ENCODE assay signal across 8 cellular contexts in genomic region chr5:181221792-181222629, GRCh38. TPM values are rescaled to one million over a fixed set of nuclear protein-coding genes. Genes with fewer than 3 reads are reported as not detected.
DNase-seq lines count a peak whose midpoint lies in the region; ATAC-seq and TF ChIP-seq lines count a peak whose summit lies in the region.

No MANE protein-coding gene starts in this region.

- peaks cover 10% of the 10 kb centered on the region for H3K36me3 Mint-ChIP-seq in activated CD8-positive, alpha-beta memory T cell treated with anti-CD3 and anti-CD28 coated beads, Interleukin-2, amount 10 ng/mL, durations not matched to agents 7 days and 5 days
- peaks cover 6% of the 10 kb centered on the region for H3K36me3 Mint-ChIP-seq in natural killer cell
- peaks cover 26% of the 10 kb centered on the region for H3K36me3 Mint-ChIP-seq in stimulated activated naive CD8-positive, alpha-beta T cell treated with anti-CD3 and anti-CD28 coated beads, Interleukin-15, Interleukin-2, amounts not matched to agents 100 ng/mL and 50 ng/mL, for 24 hours (ENCODE audit: low read depth)

- WGBS in esophagus squamous epithelium, 2 donors, result 2 to 3% methylated on average over 16 to 41 of the region's 50 CpGs

- CTCF ChIA-PET in activated CD8-positive, alpha-beta memory T cell treated with anti-CD3 and anti-CD28 coated beads, Interleukin-2, amount 10 ng/mL, durations not matched to agents 7 days and 5 days (lab: Charles Lee), result interaction anchor here (0.7 to 6.2 kb wide), 7 partner anchors 13 to 40 kb away, joined by 3 to 54 read pairs (median 12); partner anchors contain the start of genes RACK1 and TRIM7

- no peak for TF ChIP-seq POLR2A in esophagus squamous epithelium (IDR thresholded peaks at IDR 0.05)

- peak overlapping the region; percentile 89 for H3K4me3 Mint-ChIP-seq in activated CD8-positive, alpha-beta memory T cell treated with anti-CD3 and anti-CD28 coated beads, Interleukin-2, amount 10 ng/mL, durations not matched to agents 7 days and 5 days
- peak overlapping the region; percentile 95 for H3K4me3 Mint-ChIP-seq in natural killer cell
- peak overlapping the region; percentile 99 for H3K4me3 Mint-ChIP-seq in stimulated activated naive CD8-positive, alpha-beta T cell treated with anti-CD3 and anti-CD28 coated beads, Interleukin-15, Interleukin-2, amounts not matched to agents 100 ng/mL and 50 ng/mL, for 24 hours

- ATAC-seq in GM19468 (IDR thresholded peaks at IDR 0.05; ENCODE audit: extremely low read depth, unreplicated experiment) (peak; percentile 12), natural killer cell (peak; percentile 32 to 46 (median 35))
- ATAC-seq in activated CD8-positive, alpha-beta memory T cell treated with anti-CD3 and anti-CD28 coated beads, Interleukin-2, amount 10 ng/mL, durations not matched to agents 7 days and 5 days, result peak; percentile 30

- peak overlapping the region; percentile 99 for H3K27ac Mint-ChIP-seq in activated CD8-positive, alpha-beta memory T cell treated with anti-CD3 and anti-CD28 coated beads, Interleukin-2, amount 10 ng/mL, durations not matched to agents 7 days and 5 days
- H3K27ac Mint-ChIP-seq in natural killer cell, result peak overlapping the region; percentile 96 to 99
- H3K27ac Mint-ChIP-seq in stimulated activated naive CD8-positive, alpha-beta T cell treated with anti-CD3 and anti-CD28 coated beads, Interleukin-15, Interleukin-2, amounts not matched to agents 100 ng/mL and 50 ng/mL, for 24 hours, result peak overlapping the region; percentile 99

- no peaks in the 10 kb centered on the region for H3K9me3 Mint-ChIP-seq in activated CD8-positive, alpha-beta memory T cell treated with anti-CD3 and anti-CD28 coated beads, Interleukin-2, amount 10 ng/mL, durations not matched to agents 7 days and 5 days (ENCODE audit: low read depth)
- H3K9me3 Mint-ChIP-seq in natural killer cell, result no peaks in the 10 kb centered on the region
- no peaks in the 10 kb centered on the region for H3K9me3 Mint-ChIP-seq in stimulated activated naive CD8-positive, alpha-beta T cell treated with anti-CD3 and anti-CD28 coated beads, Interleukin-15, Interleukin-2, amounts not matched to agents 100 ng/mL and 50 ng/mL, for 24 hours

- peak; percentile 75 for DNase-seq in AG20443 (ENCODE audit: low spot score)
- peak; percentile 97 for DNase-seq in activated CD8-positive, alpha-beta memory T cell treated with anti-CD3 and anti-CD28 coated beads, Interleukin-2, amount 10 ng/mL, durations not matched to agents 7 days and 5 days
- DNase-seq in esophagus squamous epithelium (lab: John Stamatoyannopoulos, UW), result no peak
- DNase-seq in natural killer cell, result peak; percentile 99
- DNase-seq in 8988T, result no peak

- intact Hi-C loops in esophagus squamous epithelium (cut with DNase I), result no loop called here
- intact Hi-C loops in natural killer cell (cut with micrococcal nuclease), result loop anchor here (1.0 to 10.0 kb wide), 3 partner anchors 15 to 417 kb away; partner anchors contain the start of gene MGAT1

- peaks cover 20% of the 10 kb centered on the region for H3K36me3 ChIP-seq in HUES48 (ENCODE audit: control insufficient read depth, insufficient read depth, low read length)
- H3K36me3 ChIP-seq in esophagus squamous epithelium, result peaks cover 0 to 6% (median 0%) of the 10 kb centered on the region in 3 donors

- H3K27ac ChIP-seq in HUES48 (ENCODE audit: low read depth, low read length) (peak overlapping the region; percentile 92), esophagus squamous epithelium (peak overlapping the region; percentile 85 to 100 (median 98))

- peak overlapping the region; percentile 51; the same call in 1 of the 2 replicates for H3K9ac ChIP-seq in HUES48 (ENCODE audit: low read depth, low read length)

- H3K4me1 ChIP-seq in HUES48 (ENCODE audit: control insufficient read depth, insufficient read depth, low read length), result no peaks in the 10 kb centered on the region
- peaks cover 15 to 65% (median 20%) of the 10 kb centered on the region in 3 donors for H3K4me1 ChIP-seq in esophagus squamous epithelium

- TF ChIP-seq CTCF in esophagus squamous epithelium (IDR thresholded peaks at IDR 0.05) (peak in 1 of 6 experiments; percentile 11), natural killer cell (IDR thresholded peaks at IDR 0.05) (no peak)

- peaks cover 70% of the 10 kb centered on the region for H3K4me1 Mint-ChIP-seq in activated CD8-positive, alpha-beta memory T cell treated with anti-CD3 and anti-CD28 coated beads, Interleukin-2, amount 10 ng/mL, durations not matched to agents 7 days and 5 days
- H3K4me1 Mint-ChIP-seq in natural killer cell, result peaks cover 71 to 80% of the 10 kb centered on the region in 2 donors
- peaks cover 85% of the 10 kb centered on the region for H3K4me1 Mint-ChIP-seq in stimulated activated naive CD8-positive, alpha-beta T cell treated with anti-CD3 and anti-CD28 coated beads, Interleukin-15, Interleukin-2, amounts not matched to agents 100 ng/mL and 50 ng/mL, for 24 hours (ENCODE audit: low read depth)

- H3K4me3 ChIP-seq in HUES48 (ENCODE audit: low read depth, low read length) (peak overlapping the region; percentile 90), esophagus squamous epithelium (peak overlapping the region; percentile 58 to 98 (median 78))

- H3K9me3 ChIP-seq in HUES48 (ENCODE audit: control insufficient read depth, insufficient read depth, low read length) (no peaks in the 10 kb centered on the region), esophagus squamous epithelium (no peaks in the 10 kb centered on the region)

- peaks cover 7% of the 10 kb centered on the region for H3K27me3 Mint-ChIP-seq in activated CD8-positive, alpha-beta memory T cell treated with anti-CD3 and anti-CD28 coated beads, Interleukin-2, amount 10 ng/mL, durations not matched to agents 7 days and 5 days
- H3K27me3 Mint-ChIP-seq in natural killer cell (ENCODE audit: low read depth in 2 of 2), result peaks cover 0 to 2% of the 10 kb centered on the region in 2 donors
- peaks cover 11% of the 10 kb centered on the region for H3K27me3 Mint-ChIP-seq in stimulated activated naive CD8-positive, alpha-beta T cell treated with anti-CD3 and anti-CD28 coated beads, Interleukin-15, Interleukin-2, amounts not matched to agents 100 ng/mL and 50 ng/mL, for 24 hours

- H3K27me3 ChIP-seq in HUES48 (ENCODE audit: control insufficient read depth, insufficient read depth, low read length), result 0 out of 2 replicates have a peak, but pooled peaks cover 4% of the 10 kb centered on the region
- H3K27me3 ChIP-seq in esophagus squamous epithelium, result no peaks in the 10 kb centered on the region

RNA-seq across cellular contexts. Expression of gene TRIM41, which starts 1.1 kb away (rescaled TPM):
- 10 to 100 TPM; 40.7 to 44.9 TPM for total RNA-seq in activated CD8-positive, alpha-beta memory T cell treated with anti-CD3 and anti-CD28 coated beads, Interleukin-2, amount 10 ng/mL, durations not matched to agents 7 days and 5 days
- total RNA-seq in esophagus squamous epithelium (10 to 100 TPM; 12.0 to 22.1 (median 13.8) TPM), natural killer cell (10 to 100 TPM; 33.4 to 41.6 (median 36.0) TPM)

RNA-seq across cellular contexts. Expression of gene TRIM7, which starts 17.0 kb away (rescaled TPM):
- total RNA-seq in activated CD8-positive, alpha-beta memory T cell treated with anti-CD3 and anti-CD28 coated beads, Interleukin-2, amount 10 ng/mL, durations not matched to agents 7 days and 5 days, result 1 to 10 TPM; 1.6 to 1.7 TPM
- 10 to 100 TPM; 44.8 to 80.6 (median 54.5) TPM for total RNA-seq in esophagus squamous epithelium
- 1 to 10 TPM in 1 of 3 donors, under 1 TPM in 1, not detected in 1; 0.73 to 1.2 TPM for total RNA-seq in natural killer cell

RNA-seq across cellular contexts. Expression of gene RACK1, which starts 21.7 kb away (rescaled TPM):
- total RNA-seq in activated CD8-positive, alpha-beta memory T cell treated with anti-CD3 and anti-CD28 coated beads, Interleukin-2, amount 10 ng/mL, durations not matched to agents 7 days and 5 days, result 1,000 to 10,000 TPM; 1,565 to 1,861 TPM
- 1,000 to 10,000 TPM; 1,705 to 2,735 (median 2,064) TPM for total RNA-seq in esophagus squamous epithelium
- 1,000 to 10,000 TPM; 1,089 to 1,233 (median 1,138) TPM for total RNA-seq in natural killer cell

RNA-seq across cellular contexts. Expression of gene TRIM52, which starts 38.9 kb away (rescaled TPM):
- 10 to 100 TPM; 20.0 to 26.2 TPM for total RNA-seq in activated CD8-positive, alpha-beta memory T cell treated with anti-CD3 and anti-CD28 coated beads, Interleukin-2, amount 10 ng/mL, durations not matched to agents 7 days and 5 days
- total RNA-seq in esophagus squamous epithelium (10 to 100 TPM in 1 of 4 donors, 1 to 10 TPM in 3; 2.0 to 11.1 (median 3.3) TPM), natural killer cell (10 to 100 TPM; 43.4 to 60.0 (median 44.4) TPM)

Comparison
In these comparisons a context has a peak if more than half of its experiments do, and no peak if none do; other contexts are left out.
1. DNase-seq: peak in AG20443 (single experiment), activated CD8-positive, alpha-beta memory T cell treated with anti-CD3 and anti-CD28 coated beads, Interleukin-2, amount 10 ng/mL, durations not matched to agents 7 days and 5 days (single experiment) and natural killer cell (single experiment); none in esophagus squamous epithelium (single experiment) and 8988T (single experiment).
2. RNA of gene TRIM7, which starts 17.0 kb away (total RNA-seq): 44.8 to 80.6 TPM in esophagus squamous epithelium; 1.6 to 1.7 TPM in activated CD8-positive, alpha-beta memory T cell treated with anti-CD3 and anti-CD28 coated beads, Interleukin-2, amount 10 ng/mL, durations not matched to agents 7 days and 5 days and 0.73 to 1.2 TPM in natural killer cell; every median in the first group is over 10 times any median in the second.
3. Peak in every context shown above with its lines, with median percentiles within 50 percentile points of each other: ATAC-seq, H3K27ac Mint-ChIP-seq and H3K4me3 Mint-ChIP-seq.